ENCODE assay signal across 12 cellular contexts in genomic region chr7:76498583-76499200, GRCh38. TPM values are rescaled to one million over a fixed set of nuclear protein-coding genes. Genes with fewer than 3 reads are reported as not detected.
DNase-seq lines count a peak whose midpoint lies in the region; ATAC-seq, FAIRE-seq and TF ChIP-seq lines count a peak whose summit lies in the region.
"Not testable (repeated sequence)": the region's sequence is repeated elsewhere in the genome, so short reads cannot be mapped to it uniquely, and the experiment has no call there.
"Had no signal": no experiment of that assay in that cellular context is flagged by ENCODE, and none has a peak within 500 bp of the region (broad histone marks: within the 10 kb centered on the region; RNA-seq: fewer than 3 reads in every experiment).

No MANE protein-coding gene starts in this region.

- not testable (repeated sequence) for TF ChIP-seq EP300 in K562 (IDR thresholded peaks at IDR 0.05; ENCODE audit: low read length); HepG2 (IDR thresholded peaks at IDR 0.05; ENCODE audit: low read depth in 2 of 2, low read length in 2 of 2); HepG2 (CRISPR knock-in tag; IDR thresholded peaks at IDR 0.05; ENCODE audit: borderline replicate concordance)

- peak; percentile 80 for FAIRE-seq in GM12892 (lab: Jason Lieb, UNC)
- FAIRE-seq in K562 (lab: Jason Lieb, UNC) = peak; percentile 88
- peak; percentile 46 for FAIRE-seq in keratinocyte (lab: Jason Lieb, UNC)
- peak; percentile 64 for FAIRE-seq in HepG2 (lab: Jason Lieb, UNC)
- FAIRE-seq in urothelium cell line (lab: Jason Lieb, UNC) = peak; percentile 93

- not testable (repeated sequence) for TF ChIP-seq RAD21 in K562 (CRISPR knock-in tag; conservative IDR thresholded peaks at IDR 0.05 in 1 of 2, IDR thresholded peaks at IDR 0.05 in 1 of 2); HepG2 (CRISPR knock-in tag; IDR thresholded peaks at IDR 0.05)

- not testable (repeated sequence) for H3K36me3 Mint-ChIP-seq in T-helper 17 cell (ENCODE audit: low read depth); effector memory CD8-positive, alpha-beta T cell (ENCODE audit: insufficient read depth)
- H3K36me3 Mint-ChIP-seq in stimulated activated memory B cell treated with anti-CD40 and anti-IgM and Interleukin-4, amounts not matched to agents 10 μg/mL and 1 μg/mL and 100 μg/mL, for 72 hours = peaks cover 11% of the 10 kb centered on the region

- not testable (repeated sequence) for DNase-seq in GM12892 (ENCODE audit: insufficient read length); T-helper 17 cell; K562 (ENCODE audit: extremely low read depth in 1 of 4, low spot score in 3 of 4); effector memory CD8-positive, alpha-beta T cell; keratinocyte (ENCODE audit: low read depth, low spot score); HepG2 (ENCODE audit: low spot score); urothelium cell line (ENCODE audit: low spot score)

- CTCF ChIA-PET in K562 (lab: Yijun Ruan, JAX; ENCODE audit: low intra/inter-chr PET ratio); HepG2 (lab: Yijun Ruan, JAX; ENCODE audit: low intra/inter-chr PET ratio, low total read pairs): not testable (repeated sequence)

- TF ChIP-seq CTCF in K562 (IDR thresholded peaks at IDR 0.05 in 2 of 3, conservative IDR thresholded peaks at IDR 0.05 in 1 of 3; ENCODE audit: insufficient read depth in 2 of 3, low read depth in 1 of 3, low read length in 3 of 3); keratinocyte (optimal IDR thresholded peaks at IDR 0.05 in 1 of 3, IDR thresholded peaks at IDR 0.05 in 1 of 3, conservative IDR thresholded peaks at IDR 0.05 in 1 of 3; ENCODE audit: extremely low read depth in 1 of 3, insufficient read depth in 2 of 3, low read length in 3 of 3); HepG2 (CRISPR knock-in tag; IDR thresholded peaks at IDR 0.05): not testable (repeated sequence)

- H3K4me1 ChIP-seq in K562 (replicated peaks in 1 of 2; ENCODE audit: control insufficient read depth in 2 of 2, insufficient read depth in 2 of 2, low read length in 2 of 2); keratinocyte (ENCODE audit: control insufficient read depth, extremely low read depth, insufficient read depth, low read length); HepG2 (ENCODE audit: insufficient read depth, low read length): not testable (repeated sequence)

- H3K4me1 Mint-ChIP-seq in T-helper 17 cell; effector memory CD8-positive, alpha-beta T cell (ENCODE audit: low read depth in 2 of 2); stimulated activated memory B cell treated with anti-CD40 and anti-IgM and Interleukin-4, amounts not matched to agents 10 μg/mL and 1 μg/mL and 100 μg/mL, for 72 hours: not testable (repeated sequence)

- in situ Hi-C loops in K562 (cut with MboI); HepG2 (cut with HindIII; ENCODE audit: extremely low pct_ligation_motif_present, low pct_unique_long_range_greater_than_20kb): not testable (repeated sequence)

- H3K9ac ChIP-seq in K562 (ENCODE audit: insufficient read depth in 1 of 2, low read depth in 2 of 2, low read length in 2 of 2); keratinocyte (ENCODE audit: control insufficient read depth, extremely low read depth, insufficient read depth, low read length); HepG2 (ENCODE audit: insufficient read depth, low read depth, low read length): not testable (repeated sequence)

- H3K36me3 ChIP-seq in K562 (ENCODE audit: control insufficient read depth, insufficient read depth, low read length); keratinocyte (ENCODE audit: control insufficient read depth in 2 of 2, extremely low read depth in 1 of 2, insufficient read depth in 2 of 2, low read length in 2 of 2); HepG2 (replicated peaks in 1 of 2; ENCODE audit: control insufficient read depth in 1 of 2, insufficient read depth in 2 of 2, low read length in 2 of 2): not testable (repeated sequence)

- not testable (repeated sequence) for H3K27ac ChIP-seq in K562 (ENCODE audit: extremely low read depth, low read depth, low read length); keratinocyte (ENCODE audit: control insufficient read depth, insufficient read depth, low read length); HepG2 (ENCODE audit: extremely low read length, insufficient read depth, low read length)

- H3K27me3 ChIP-seq in K562 (ENCODE audit: control insufficient read depth in 2 of 2, insufficient read depth in 2 of 2, low read length in 2 of 2); keratinocyte (ENCODE audit: control insufficient read depth, extremely low read depth, insufficient read depth, low read length); HepG2 (ENCODE audit: control insufficient read depth in 1 of 2, insufficient read depth in 2 of 2, low read length in 2 of 2): not testable (repeated sequence)

- not testable (repeated sequence) for H3K4me3 Mint-ChIP-seq in T-helper 17 cell; effector memory CD8-positive, alpha-beta T cell; stimulated activated memory B cell treated with anti-CD40 and anti-IgM and Interleukin-4, amounts not matched to agents 10 μg/mL and 1 μg/mL and 100 μg/mL, for 72 hours

- peak; percentile 20 for ATAC-seq in T-helper 17 cell
- not testable (repeated sequence) for ATAC-seq in K562, HepG2
- peak; percentile 47 for ATAC-seq in effector memory CD8-positive, alpha-beta T cell (replicated peaks)
- peak; percentile 50 for ATAC-seq in stimulated activated memory B cell treated with anti-CD40 and anti-IgM and Interleukin-4, amounts not matched to agents 10 μg/mL and 1 μg/mL and 100 μg/mL, for 72 hours

- not testable (repeated sequence) for H3K9me3 ChIP-seq in T-helper 17 cell (ENCODE audit: control insufficient read depth, low read length, poor library complexity, severe bottlenecking); K562 (replicated peaks; ENCODE audit: control insufficient read depth, insufficient read depth, low read depth, low read length); keratinocyte (ENCODE audit: control insufficient read depth, low read depth, low read length); HepG2 (ENCODE audit: low read length)

- intact Hi-C loops in K562 (cut with micrococcal nuclease); HepG2 (cut with micrococcal nuclease; ENCODE audit: unreplicated experiment): not testable (repeated sequence)

- H3K27me3 Mint-ChIP-seq in T-helper 17 cell; effector memory CD8-positive, alpha-beta T cell; stimulated activated memory B cell treated with anti-CD40 and anti-IgM and Interleukin-4, amounts not matched to agents 10 μg/mL and 1 μg/mL and 100 μg/mL, for 72 hours: not testable (repeated sequence)

- not testable (repeated sequence) for BruUV-seq in K562 (replicated peaks; lab: Mats Ljungman, UMichigan); HepG2 (replicated peaks; lab: Mats Ljungman, UMichigan)

- H3K9me1 ChIP-seq in K562 (ENCODE audit: control insufficient read depth, insufficient read depth, low read length); keratinocyte (ENCODE audit: control insufficient read depth, extremely low read depth, insufficient read depth, low read length): not testable (repeated sequence)

- not testable (repeated sequence) for H3K9me3 Mint-ChIP-seq in effector memory CD8-positive, alpha-beta T cell; stimulated activated memory B cell treated with anti-CD40 and anti-IgM and Interleukin-4, amounts not matched to agents 10 μg/mL and 1 μg/mL and 100 μg/mL, for 72 hours

- not testable (repeated sequence) for H3K4me3 ChIP-seq in K562; keratinocyte (ENCODE audit: control insufficient read depth in 2 of 3, extremely low read depth in 1 of 3, insufficient read depth in 2 of 3, low read depth in 1 of 3, low read length in 3 of 3); HepG2 (replicated peaks in 1 of 3; ENCODE audit: insufficient read depth in 1 of 3, low read depth in 2 of 3, low read length in 3 of 3)

- TF ChIP-seq POLR2A in GM12892 (IDR thresholded peaks at IDR 0.05; ENCODE audit: low read depth, low read length); K562 (conservative IDR thresholded peaks at IDR 0.05); HepG2 (IDR thresholded peaks at IDR 0.05; ENCODE audit: insufficient read depth in 1 of 2, low read depth in 2 of 2, low read length in 2 of 2): not testable (repeated sequence)

- dilution Hi-C loops in keratinocyte (cut with MboI; ENCODE audit: extremely low pct_ligation_motif_present, low sequenced_read_pairs) = not testable (repeated sequence)

- not testable (repeated sequence) for H3K79me2 ChIP-seq in K562 (ENCODE audit: control insufficient read depth, insufficient read depth, low read length); keratinocyte (ENCODE audit: control insufficient read depth, insufficient read depth, low read length); HepG2 (ENCODE audit: insufficient read depth, low read length)

- POLR2A ChIA-PET in K562 (lab: Yijun Ruan, JAX); HepG2 (lab: Yijun Ruan, JAX): not testable (repeated sequence)

- H2AFZ ChIP-seq in K562 (ENCODE audit: low read depth, low read length); keratinocyte (ENCODE audit: control insufficient read depth, low read length); HepG2 (ENCODE audit: low read length): not testable (repeated sequence)

- no CpG with 5 or more reads among the region's 10 CpGs for WGBS in K562 (ENCODE audit: insufficient coverage, low coverage, missing lambda C conversion rate)
- 100% methylated on average over 6 of the region's 10 CpGs for WGBS in HepG2 (ENCODE audit: low lambda C conversion rate)

- not testable (repeated sequence) for H3K27ac Mint-ChIP-seq in T-helper 17 cell; effector memory CD8-positive, alpha-beta T cell; stimulated activated memory B cell treated with anti-CD40 and anti-IgM and Interleukin-4, amounts not matched to agents 10 μg/mL and 1 μg/mL and 100 μg/mL, for 72 hours

- not testable (repeated sequence) for H3K4me2 ChIP-seq in K562 (ENCODE audit: insufficient read depth, low read length); keratinocyte (ENCODE audit: control insufficient read depth, extremely low read depth, insufficient read depth, low read depth, low read length); HepG2 (ENCODE audit: low read depth, low read length)

- not testable (repeated sequence) for H4K20me1 ChIP-seq in K562 (replicated peaks; ENCODE audit: control insufficient read depth, insufficient read depth, low read length); keratinocyte (ENCODE audit: control insufficient read depth, extremely low read depth, insufficient read depth, low read length); HepG2 (ENCODE audit: insufficient read depth, low read length)

RNA-seq across cellular contexts. Expression of gene UPK3B, which starts 11.7 kb away (rescaled TPM):
- not detected for polyA plus RNA-seq in GM12892 (2012; ENCODE audit: missing spikeins)
- 1 to 10 TPM; 1.8 to 4.4 TPM for total RNA-seq in T-helper 17 cell
- 2.2 TPM in 1 of 2 replicates, not detected in the other for total RNA-seq in K562 (2011; cell fraction: chromatin; rRNA removed; ENCODE audit: low replicate concordance)
- total RNA-seq in K562 (2011; cell fraction: nucleolus; rRNA removed) = 1.7 and 1.8 TPM in 2 replicates
- not detected in 2 replicates for total RNA-seq in K562 (2011; cell fraction: nucleoplasm; rRNA removed)
- total RNA-seq in K562 (2014; rRNA removed) = not detected in 2 replicates
- total RNA-seq in K562 (2014; rRNA removed; fragmentation: Illumina TruSeq; extraction: Trizol) = not detected in 2 replicates
- total RNA-seq in K562 (2015; rRNA removed; fragmentation: Illumina TruSeq; extraction: Trizol) = not detected in 2 replicates
- total RNA-seq in K562 (2021) = 0.38 TPM in 1 of 2 replicates, not detected in the other
- polyA plus RNA-seq in K562 (2011; rRNA removed) = not detected in 2 replicates
- not detected in 2 replicates for polyA plus RNA-seq in K562 (2011; cell fraction: cytosol; rRNA removed)
- not detected in 2 replicates for polyA plus RNA-seq in K562 (2011; cell fraction: nucleus; rRNA removed)
- not detected in 2 replicates for polyA plus RNA-seq in K562 (2012)
- not detected in 2 replicates for polyA plus RNA-seq in K562 (2014; fragmentation: Illumina TruSeq; extraction: Trizol)
- polyA plus RNA-seq in K562 (2014; fragmentation: Nextera tagmentation; extraction: Ambion mirVana) = not detected
- polyA plus RNA-seq in K562 (2014; rRNA removed) = not detected in 2 replicates
- not detected in 2 replicates for polyA minus RNA-seq in K562 (2011; rRNA and poly(A)+ RNA removed)
- polyA minus RNA-seq in K562 (2011; cell fraction: cytosol; rRNA and poly(A)+ RNA removed) = not detected in 2 replicates
- not detected in 2 replicates for polyA minus RNA-seq in K562 (2011; cell fraction: nucleus; rRNA and poly(A)+ RNA removed)
- 2.6 to 11.9 TPM (median 7.5 TPM) in 3 replicates for polyA plus RNA-seq in keratinocyte
- 5.5 TPM for polyA plus RNA-seq in keratinocyte (2011; ENCODE audit: low read depth)
- polyA plus RNA-seq in keratinocyte (2011; cell fraction: cytosol; rRNA removed) = 8.9 and 29.3 TPM in 2 replicates
- polyA plus RNA-seq in keratinocyte (2011; cell fraction: nucleus; rRNA removed) = 24.3 and 37.7 TPM in 2 replicates
- polyA plus RNA-seq in keratinocyte (2012; ENCODE audit: low replicate concordance) = 20.4 and 23.9 TPM in 2 replicates
- 5.6 to 13.5 TPM (median 8.2 TPM) in 3 replicates for polyA minus RNA-seq in keratinocyte
- 87.3 TPM for polyA minus RNA-seq in keratinocyte (2011; cell fraction: cytosol; rRNA and poly(A)+ RNA removed)
- polyA minus RNA-seq in keratinocyte (2011; cell fraction: nucleus; rRNA and poly(A)+ RNA removed) = 30.7 and 32.4 TPM in 2 replicates
- total RNA-seq in HepG2 (2016; rRNA removed; fragmentation: Illumina TruSeq; extraction: Trizol) = not detected in 2 replicates
- 0.10 TPM in 1 of 2 replicates, not detected in the other for total RNA-seq in HepG2 (2016; cell fraction: cytosol; rRNA removed; fragmentation: Illumina TruSeq; extraction: Trizol; ENCODE audit: low read depth)
- 0.11 TPM in 1 of 2 replicates, not detected in the other for total RNA-seq in HepG2 (2016; cell fraction: insoluble cytoplasmic fraction; rRNA removed; fragmentation: Illumina TruSeq; extraction: Trizol)
- total RNA-seq in HepG2 (2016; cell fraction: membrane; rRNA removed; fragmentation: Illumina TruSeq; extraction: Trizol) = 0.10 TPM in 1 of 2 replicates, not detected in the other
- 2.0 TPM in 1 of 2 replicates, not detected in the other for total RNA-seq in HepG2 (2016; cell fraction: nucleus; rRNA removed; fragmentation: Illumina TruSeq; extraction: Trizol)
- not detected in 2 replicates for polyA plus RNA-seq in HepG2 (2011; rRNA removed)
- polyA plus RNA-seq in HepG2 (2011; cell fraction: cytosol; rRNA removed) = not detected in 2 replicates
- 0.13 and 0.14 TPM in 2 replicates for polyA plus RNA-seq in HepG2 (2011; cell fraction: nucleus; rRNA removed)
- polyA plus RNA-seq in HepG2 (2012) = not detected in 2 replicates
- not detected in 2 replicates for polyA plus RNA-seq in HepG2 (2016; cell fraction: cytosol; fragmentation: Illumina TruSeq; extraction: Trizol; ENCODE audit: low read depth)
- not detected in 2 replicates for polyA plus RNA-seq in HepG2 (2016; cell fraction: insoluble cytoplasmic fraction; fragmentation: Illumina TruSeq; extraction: Trizol; ENCODE audit: low read depth)
- not detected in 2 replicates for polyA plus RNA-seq in HepG2 (2016; cell fraction: membrane; fragmentation: Illumina TruSeq; extraction: Trizol; ENCODE audit: low read depth)
- not detected in 2 replicates for polyA plus RNA-seq in HepG2 (2016; cell fraction: nucleus; fragmentation: Illumina TruSeq; extraction: Trizol; ENCODE audit: insufficient read depth, low read depth)
- 0.82 and 1.7 TPM in 2 replicates for polyA minus RNA-seq in HepG2 (2011; rRNA and poly(A)+ RNA removed; ENCODE audit: low replicate concordance)
- polyA minus RNA-seq in HepG2 (2011; cell fraction: cytosol; rRNA and poly(A)+ RNA removed) = not detected in 2 replicates
- 0.62 and 1.8 TPM in 2 replicates for polyA minus RNA-seq in HepG2 (2011; cell fraction: nucleus; rRNA and poly(A)+ RNA removed)
- polyA plus RNA-seq: BJ had no signal

RNA-seq across cellular contexts. Expression of gene DTX2, which starts 37.2 kb away (rescaled TPM):
- 6.8 TPM for polyA plus RNA-seq in GM12892 (2012; ENCODE audit: missing spikeins)
- total RNA-seq in T-helper 17 cell = 10 to 100 TPM; 23.6 to 26.3 TPM
- total RNA-seq in K562 (2011; cell fraction: chromatin; rRNA removed; ENCODE audit: low replicate concordance) = 39.4 and 79.0 TPM in 2 replicates
- total RNA-seq in K562 (2011; cell fraction: nucleolus; rRNA removed) = 31.7 and 39.9 TPM in 2 replicates
- total RNA-seq in K562 (2011; cell fraction: nucleoplasm; rRNA removed) = 27.0 and 30.3 TPM in 2 replicates
- 14.9 and 20.4 TPM in 2 replicates for total RNA-seq in K562 (2014; rRNA removed)
- total RNA-seq in K562 (2014; rRNA removed; fragmentation: Illumina TruSeq; extraction: Trizol) = 2.5 and 4.8 TPM in 2 replicates
- 8.3 and 9.9 TPM in 2 replicates for total RNA-seq in K562 (2015; rRNA removed; fragmentation: Illumina TruSeq; extraction: Trizol)
- 25.2 and 31.5 TPM in 2 replicates for total RNA-seq in K562 (2021)
- 3.4 and 5.6 TPM in 2 replicates for polyA plus RNA-seq in K562 (2011; rRNA removed)
- 5.9 and 13.5 TPM in 2 replicates for polyA plus RNA-seq in K562 (2011; cell fraction: cytosol; rRNA removed)
- polyA plus RNA-seq in K562 (2011; cell fraction: nucleus; rRNA removed) = 20.0 and 31.0 TPM in 2 replicates
- polyA plus RNA-seq in K562 (2012) = 15.4 and 44.4 TPM in 2 replicates
- 9.8 and 18.3 TPM in 2 replicates for polyA plus RNA-seq in K562 (2014; fragmentation: Illumina TruSeq; extraction: Trizol)
- under 1 TPM; 0.20 to 0.57 TPM for polyA plus RNA-seq in K562 (2014; fragmentation: Nextera tagmentation; extraction: Ambion mirVana)
- 12.2 and 15.5 TPM in 2 replicates for polyA plus RNA-seq in K562 (2014; rRNA removed)
- 3.7 and 4.3 TPM in 2 replicates for polyA minus RNA-seq in K562 (2011; rRNA and poly(A)+ RNA removed)
- polyA minus RNA-seq in K562 (2011; cell fraction: cytosol; rRNA and poly(A)+ RNA removed) = 21.2 and 26.6 TPM in 2 replicates
- 8.5 and 10.3 TPM in 2 replicates for polyA minus RNA-seq in K562 (2011; cell fraction: nucleus; rRNA and poly(A)+ RNA removed)
- 15.1 to 25.6 TPM (median 22.4 TPM) in 3 replicates for polyA plus RNA-seq in keratinocyte
- polyA plus RNA-seq in keratinocyte (2011; ENCODE audit: low read depth) = 18.1 TPM
- 17.9 and 29.8 TPM in 2 replicates for polyA plus RNA-seq in keratinocyte (2011; cell fraction: cytosol; rRNA removed)
- 63.6 and 98.0 TPM in 2 replicates for polyA plus RNA-seq in keratinocyte (2011; cell fraction: nucleus; rRNA removed)
- 28.4 and 35.3 TPM in 2 replicates for polyA plus RNA-seq in keratinocyte (2012; ENCODE audit: low replicate concordance)
- polyA minus RNA-seq in keratinocyte = 25.7 to 126 TPM (median 28.5 TPM) in 3 replicates
- polyA minus RNA-seq in keratinocyte (2011; cell fraction: cytosol; rRNA and poly(A)+ RNA removed) = 62.7 TPM
- polyA minus RNA-seq in keratinocyte (2011; cell fraction: nucleus; rRNA and poly(A)+ RNA removed) = 48.5 and 64.7 TPM in 2 replicates
- total RNA-seq in HepG2 (2016; rRNA removed; fragmentation: Illumina TruSeq; extraction: Trizol) = 5.2 and 5.5 TPM in 2 replicates
- total RNA-seq in HepG2 (2016; cell fraction: cytosol; rRNA removed; fragmentation: Illumina TruSeq; extraction: Trizol; ENCODE audit: low read depth) = 2.2 and 3.3 TPM in 2 replicates
- total RNA-seq in HepG2 (2016; cell fraction: insoluble cytoplasmic fraction; rRNA removed; fragmentation: Illumina TruSeq; extraction: Trizol) = 4.7 and 6.9 TPM in 2 replicates
- total RNA-seq in HepG2 (2016; cell fraction: membrane; rRNA removed; fragmentation: Illumina TruSeq; extraction: Trizol) = 4.2 and 4.5 TPM in 2 replicates
- 7.1 and 7.5 TPM in 2 replicates for total RNA-seq in HepG2 (2016; cell fraction: nucleus; rRNA removed; fragmentation: Illumina TruSeq; extraction: Trizol)
- polyA plus RNA-seq in HepG2 (2011; rRNA removed) = 6.2 and 7.0 TPM in 2 replicates
- polyA plus RNA-seq in HepG2 (2011; cell fraction: cytosol; rRNA removed) = 2.7 and 4.1 TPM in 2 replicates
- polyA plus RNA-seq in HepG2 (2011; cell fraction: nucleus; rRNA removed) = 18.5 and 23.3 TPM in 2 replicates
- 5.0 and 6.3 TPM in 2 replicates for polyA plus RNA-seq in HepG2 (2012)
- polyA plus RNA-seq in HepG2 (2016; cell fraction: cytosol; fragmentation: Illumina TruSeq; extraction: Trizol; ENCODE audit: low read depth) = 1.3 and 1.5 TPM in 2 replicates
- 6.9 and 7.6 TPM in 2 replicates for polyA plus RNA-seq in HepG2 (2016; cell fraction: insoluble cytoplasmic fraction; fragmentation: Illumina TruSeq; extraction: Trizol; ENCODE audit: low read depth)
- 2.1 and 2.2 TPM in 2 replicates for polyA plus RNA-seq in HepG2 (2016; cell fraction: membrane; fragmentation: Illumina TruSeq; extraction: Trizol; ENCODE audit: low read depth)
- polyA plus RNA-seq in HepG2 (2016; cell fraction: nucleus; fragmentation: Illumina TruSeq; extraction: Trizol; ENCODE audit: insufficient read depth, low read depth) = 15.2 and 17.1 TPM in 2 replicates
- polyA minus RNA-seq in HepG2 (2011; rRNA and poly(A)+ RNA removed; ENCODE audit: low replicate concordance) = 19.1 and 19.3 TPM in 2 replicates
- 6.9 and 9.4 TPM in 2 replicates for polyA minus RNA-seq in HepG2 (2011; cell fraction: cytosol; rRNA and poly(A)+ RNA removed)
- 8.8 and 10.3 TPM in 2 replicates for polyA minus RNA-seq in HepG2 (2011; cell fraction: nucleus; rRNA and poly(A)+ RNA removed)

RNA-seq across cellular contexts. Expression of gene SPDYE16, which starts 44.4 kb away (rescaled TPM):
- polyA plus RNA-seq in GM12892 (2012; ENCODE audit: missing spikeins) = 1.8 TPM
- total RNA-seq in T-helper 17 cell (under 1 TPM in 1 of 2 donors, not detected in 1; 0.91 TPM), K562 (2014; rRNA removed) (not detected in 2 replicates), K562 (2014; rRNA removed; fragmentation: Illumina TruSeq; extraction: Trizol) (not detected in 2 replicates), K562 (2015; rRNA removed; fragmentation: Illumina TruSeq; extraction: Trizol) (not detected in 2 replicates), K562 (2021) (0.13 TPM in 1 of 2 replicates, not detected in the other), HepG2 (2016; rRNA removed; fragmentation: Illumina TruSeq; extraction: Trizol) (0.08 and 0.11 TPM in 2 replicates)
- 0.28 and 0.77 TPM in 2 replicates for total RNA-seq in K562 (2011; cell fraction: chromatin; rRNA removed; ENCODE audit: low replicate concordance)
- total RNA-seq in K562 (2011; cell fraction: nucleolus; rRNA removed) = 0.39 TPM in 1 of 2 replicates, not detected in the other
- total RNA-seq in K562 (2011; cell fraction: nucleoplasm; rRNA removed) = 0.22 TPM in 1 of 2 replicates, not detected in the other
- polyA plus RNA-seq in K562 (2011; rRNA removed) (0.04 TPM in 1 of 2 replicates, not detected in the other), K562 (2014; fragmentation: Illumina TruSeq; extraction: Trizol) (0.06 TPM in 2 replicates), K562 (2014; fragmentation: Nextera tagmentation; extraction: Ambion mirVana) (under 1 TPM; 0.04 to 0.06 TPM), K562 (2014; rRNA removed) (not detected in 2 replicates), keratinocyte (not detected in 3 replicates), HepG2 (2011; rRNA removed) (0.13 TPM in 1 of 2 replicates, not detected in the other)
- not detected in 2 replicates for polyA plus RNA-seq in K562 (2011; cell fraction: cytosol; rRNA removed)
- 0.03 and 0.17 TPM in 2 replicates for polyA plus RNA-seq in K562 (2011; cell fraction: nucleus; rRNA removed)
- polyA plus RNA-seq in K562 (2012) = 0.20 and 0.46 TPM in 2 replicates
- polyA minus RNA-seq in K562 (2011; rRNA and poly(A)+ RNA removed) = 0.15 TPM in 1 of 2 replicates, not detected in the other
- polyA minus RNA-seq in K562 (2011; cell fraction: cytosol; rRNA and poly(A)+ RNA removed) = not detected in 2 replicates
- polyA minus RNA-seq in K562 (2011; cell fraction: nucleus; rRNA and poly(A)+ RNA removed) = 0.27 TPM in 1 of 2 replicates, not detected in the other
- not detected for polyA plus RNA-seq in keratinocyte (2011; ENCODE audit: low read depth)
- not detected in 2 replicates for polyA plus RNA-seq in keratinocyte (2011; cell fraction: cytosol; rRNA removed)
- not detected in 2 replicates for polyA plus RNA-seq in keratinocyte (2011; cell fraction: nucleus; rRNA removed)
- polyA plus RNA-seq in keratinocyte (2012; ENCODE audit: low replicate concordance) = 0.22 and 1.0 TPM in 2 replicates
- not detected in 3 replicates for polyA minus RNA-seq in keratinocyte
- polyA minus RNA-seq in keratinocyte (2011; cell fraction: cytosol; rRNA and poly(A)+ RNA removed) = not detected
- not detected in 2 replicates for polyA minus RNA-seq in keratinocyte (2011; cell fraction: nucleus; rRNA and poly(A)+ RNA removed)
- total RNA-seq in HepG2 (2016; cell fraction: cytosol; rRNA removed; fragmentation: Illumina TruSeq; extraction: Trizol; ENCODE audit: low read depth) = not detected in 2 replicates
- not detected in 2 replicates for total RNA-seq in HepG2 (2016; cell fraction: insoluble cytoplasmic fraction; rRNA removed; fragmentation: Illumina TruSeq; extraction: Trizol)
- not detected in 2 replicates for total RNA-seq in HepG2 (2016; cell fraction: membrane; rRNA removed; fragmentation: Illumina TruSeq; extraction: Trizol)
- total RNA-seq in HepG2 (2016; cell fraction: nucleus; rRNA removed; fragmentation: Illumina TruSeq; extraction: Trizol) = not detected in 2 replicates
- not detected in 2 replicates for polyA plus RNA-seq in HepG2 (2011; cell fraction: cytosol; rRNA removed)
- not detected in 2 replicates for polyA plus RNA-seq in HepG2 (2011; cell fraction: nucleus; rRNA removed)
- polyA plus RNA-seq in HepG2 (2012) = 0.15 TPM in 2 replicates
- polyA plus RNA-seq in HepG2 (2016; cell fraction: cytosol; fragmentation: Illumina TruSeq; extraction: Trizol; ENCODE audit: low read depth) = not detected in 2 replicates
- polyA plus RNA-seq in HepG2 (2016; cell fraction: insoluble cytoplasmic fraction; fragmentation: Illumina TruSeq; extraction: Trizol; ENCODE audit: low read depth) = not detected in 2 replicates
- not detected in 2 replicates for polyA plus RNA-seq in HepG2 (2016; cell fraction: membrane; fragmentation: Illumina TruSeq; extraction: Trizol; ENCODE audit: low read depth)
- 0.25 TPM in 1 of 2 replicates, not detected in the other for polyA plus RNA-seq in HepG2 (2016; cell fraction: nucleus; fragmentation: Illumina TruSeq; extraction: Trizol; ENCODE audit: insufficient read depth, low read depth)
- polyA minus RNA-seq in HepG2 (2011; rRNA and poly(A)+ RNA removed; ENCODE audit: low replicate concordance) = not detected in 2 replicates
- polyA minus RNA-seq in HepG2 (2011; cell fraction: cytosol; rRNA and poly(A)+ RNA removed) = not detected in 2 replicates
- 0.13 TPM in 1 of 2 replicates, not detected in the other for polyA minus RNA-seq in HepG2 (2011; cell fraction: nucleus; rRNA and poly(A)+ RNA removed)
- total RNA-seq: A172, Calu3 had no signal
- polyA plus RNA-seq: A549, BJ had no signal
